8 cellular contexts compared by ENCODE assay signal in genomic region chr11:117824571-117825537, GRCh38. TPM values are rescaled to one million over a fixed set of nuclear protein-coding genes. Genes with fewer than 3 reads are reported as not detected.
DNase-seq lines count a peak whose midpoint lies in the region; ATAC-seq and TF ChIP-seq lines count a peak whose summit lies in the region.

Gene FXYD2, minus strand, starts transcription at chr11:117824744. Its CDS starts 66 bp downstream, at chr11:117824678.

- no peak for TF ChIP-seq CTCF in fibroblast of villous mesenchyme (IDR thresholded peaks at IDR 0.05; ENCODE audit: insufficient read depth, low read depth, low read length)

- POLR2A ChIA-PET in T-cell (lab: Charles Lee), result no interaction called here

- no peaks in the 10 kb centered on the region for H3K9me3 Mint-ChIP-seq in T-cell

- no peak within 1 kb of the TSS for H3K4me3 ChIP-seq in fibroblast of villous mesenchyme (ENCODE audit: low read depth, low read length)

- no peaks in the 10 kb centered on the region for H3K36me3 Mint-ChIP-seq in T-cell

- H3K4me3 Mint-ChIP-seq in T-cell, result peak within 1 kb of the TSS in 1 of 3 donors; percentile 45

- peaks cover 61 to 75% (median 74%) of the 10 kb centered on the region in 3 donors for H3K4me1 Mint-ChIP-seq in T-cell

- intact Hi-C loops in sciatic nerve (cut with DNase I), result no loop called here

- in situ Hi-C loops in G401 (cut with HindIII; ENCODE audit: low sequenced_read_pairs), result no loop called here

- no peaks in the 10 kb centered on the region for H3K27me3 Mint-ChIP-seq in T-cell

- CTCF ChIA-PET in T-cell (lab: Charles Lee), result interaction anchor here (1.2 to 1.8 kb wide), 4 partner anchors 16 to 122 kb away, joined by 3 to 4 read pairs (median 4); no protein-coding TSS in a partner anchor

- DNase-seq in G401 (ENCODE audit: low spot score), result peak; percentile 59
- no peak for DNase-seq in T-cell
- peak; percentile 76 for DNase-seq in fibroblast of villous mesenchyme (ENCODE audit: low read depth)
- DNase-seq in sciatic nerve (ENCODE audit: low spot score), result peak; percentile 59
- DNase-seq in COLO829 (ENCODE audit: low spot score), result no peak
- no peak for DNase-seq in activated CD4-positive, CD25-positive, alpha-beta regulatory T cell (lab: John Stamatoyannopoulos, UW)

- peak within 1 kb of the TSS; percentile 86 for H3K27ac Mint-ChIP-seq in T-cell

- ATAC-seq in T-cell (replicated peaks in 1 of 4) (no peak), sciatic nerve (peak; percentile 83), GM19467 (IDR thresholded peaks at IDR 0.05; ENCODE audit: unreplicated experiment) (no peak), GM21529 (IDR thresholded peaks at IDR 0.05; ENCODE audit: unreplicated experiment) (no peak)

RNA-seq across cellular contexts. Expression of gene FXYD2, which starts in this region (rescaled TPM):
- not detected in 2 replicates for total RNA-seq in G401 (2014; rRNA removed; shearing (Covaris generic))
- total RNA-seq in T-cell (10 to 100 TPM in 4 of 5 donors, 1 to 10 TPM in 1; 4.3 to 26.0 (median 14.7) TPM), fibroblast of villous mesenchyme (not detected in 2 replicates), sciatic nerve (6.6 TPM)

Comparison
In these comparisons a context has a peak if more than half of its experiments do, and no peak if none do; other contexts are left out.
1. Peak in DNase-seq in G401; RNA of the gene not detected or under 1 TPM.
2. Peak in DNase-seq in fibroblast of villous mesenchyme; RNA of the gene not detected or under 1 TPM.